ENCODE assay signal across 1 cellular context in the genomic region with DNA sequence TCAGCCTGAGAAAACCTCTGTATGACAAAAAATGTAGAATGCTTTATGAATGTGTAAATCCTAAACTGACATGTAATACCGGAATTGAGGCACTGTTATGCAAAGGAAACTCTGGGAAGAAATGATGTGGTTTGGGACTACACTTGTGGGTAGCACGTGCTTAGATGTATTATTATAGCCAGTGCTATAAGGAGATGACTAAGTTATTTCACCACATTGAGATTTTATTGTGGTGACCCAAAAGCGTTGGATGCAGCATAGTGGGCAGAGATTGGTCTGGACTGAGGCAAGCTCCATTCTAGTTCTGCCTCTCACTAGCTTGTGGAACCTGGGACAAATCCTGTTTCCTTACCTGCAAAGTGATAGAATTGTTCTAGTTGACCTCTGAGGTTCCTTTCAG.
TF ChIP-seq lines count a peak whose summit lies in the region.

No MANE protein-coding gene starts in this region.

TF ChIP-seq in IMR-90, 13 proteins besides CTCF, POLR2A, EP300 and RAD21 (continued from another document):
- TF ChIP-seq, protein P1, sequence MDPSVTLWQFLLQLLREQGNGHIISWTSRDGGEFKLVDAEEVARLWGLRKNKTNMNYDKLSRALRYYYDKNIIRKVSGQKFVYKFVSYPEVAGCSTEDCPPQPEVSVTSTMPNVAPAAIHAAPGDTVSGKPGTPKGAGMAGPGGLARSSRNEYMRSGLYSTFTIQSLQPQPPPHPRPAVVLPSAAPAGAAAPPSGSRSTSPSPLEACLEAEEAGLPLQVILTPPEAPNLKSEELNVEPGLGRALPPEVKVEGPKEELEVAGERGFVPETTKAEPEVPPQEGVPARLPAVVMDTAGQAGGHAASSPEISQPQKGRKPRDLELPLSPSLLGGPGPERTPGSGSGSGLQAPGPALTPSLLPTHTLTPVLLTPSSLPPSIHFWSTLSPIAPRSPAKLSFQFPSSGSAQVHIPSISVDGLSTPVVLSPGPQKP (IDR thresholded peaks at IDR 0.05; ENCODE audit: borderline replicate concordance, low read depth, low read length), result no peak
- TF ChIP-seq FOS (IDR thresholded peaks at IDR 0.05; ENCODE audit: low read depth, low read length), result peak; percentile 75
- TF ChIP-seq RCOR1 (IDR thresholded peaks at IDR 0.05; ENCODE audit: insufficient replicate concordance, low read length), result peak; percentile 44
- TF ChIP-seq BHLHE40 (IDR thresholded peaks at IDR 0.05; ENCODE audit: low read depth, low read length), result peak; percentile 100
- peak; percentile 91 for TF ChIP-seq CEBPB (IDR thresholded peaks at IDR 0.05; ENCODE audit: low read depth, low read length)
- TF ChIP-seq, protein P2, sequence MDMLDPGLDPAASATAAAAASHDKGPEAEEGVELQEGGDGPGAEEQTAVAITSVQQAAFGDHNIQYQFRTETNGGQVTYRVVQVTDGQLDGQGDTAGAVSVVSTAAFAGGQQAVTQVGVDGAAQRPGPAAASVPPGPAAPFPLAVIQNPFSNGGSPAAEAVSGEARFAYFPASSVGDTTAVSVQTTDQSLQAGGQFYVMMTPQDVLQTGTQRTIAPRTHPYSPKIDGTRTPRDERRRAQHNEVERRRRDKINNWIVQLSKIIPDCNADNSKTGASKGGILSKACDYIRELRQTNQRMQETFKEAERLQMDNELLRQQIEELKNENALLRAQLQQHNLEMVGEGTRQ (IDR thresholded peaks at IDR 0.05; ENCODE audit: low read depth, low read length), result no peak; the same call in 1 of the 2 replicates
- TF ChIP-seq RFX5 (IDR thresholded peaks at IDR 0.05; ENCODE audit: low read depth, low read length), result no peak
- 0 out of 2 replicates have a peak, but pooled peaks have one; percentile 33 for TF ChIP-seq NFE2L2 (IDR thresholded peaks at IDR 0.05; ENCODE audit: low read depth, low read length)
- TF ChIP-seq MXI1 (IDR thresholded peaks at IDR 0.05; ENCODE audit: borderline replicate concordance, low read depth, low read length), result no peak
- TF ChIP-seq CHD1 (IDR thresholded peaks at IDR 0.05; ENCODE audit: low read depth, low read length), result no peak
- TF ChIP-seq MAZ (IDR thresholded peaks at IDR 0.05; ENCODE audit: borderline replicate concordance, low read depth, low read length), result no peak
- TF ChIP-seq MAFK (IDR thresholded peaks at IDR 0.05; ENCODE audit: low read depth, low read length), result no peak
